ENCODE assay signal across 13 cellular contexts in the genomic region with DNA sequence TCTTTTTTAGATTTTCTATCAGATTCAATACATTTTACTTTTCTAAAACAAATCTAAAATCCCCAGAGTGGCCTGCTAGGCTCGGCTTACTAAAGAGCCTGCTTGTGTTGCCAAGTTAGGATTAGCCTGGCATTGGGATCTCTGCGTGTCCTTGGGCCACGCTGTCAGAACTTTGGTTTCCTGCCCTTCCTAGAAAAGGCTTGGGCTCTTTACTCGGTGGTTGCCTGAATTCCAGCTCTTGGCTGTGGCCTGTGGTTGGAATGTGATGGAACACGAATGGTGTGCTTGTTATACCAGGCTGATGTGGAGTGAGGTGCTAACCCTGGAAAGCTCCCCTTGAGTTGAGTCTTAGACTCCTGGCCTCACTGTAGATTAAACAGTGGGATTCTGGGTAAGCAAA. TPM values are rescaled to one million over a fixed set of nuclear protein-coding genes. Genes with fewer than 3 reads are reported as not detected.
DNase-seq lines count a peak whose midpoint lies in the region; ATAC-seq and TF ChIP-seq lines count a peak whose summit lies in the region.
"Had no signal": no experiment of that assay in that cellular context is flagged by ENCODE, and none has a peak within 500 bp of the region (broad histone marks: within the 10 kb centered on the region; RNA-seq: fewer than 3 reads in every experiment).

No MANE protein-coding gene starts in this region.

- H3K9me2 ChIP-seq in GM23338 (ENCODE audit: insufficient read depth) = no peaks in the 10 kb centered on the region

- no peak overlapping the region for H3K9ac ChIP-seq in stomach smooth muscle (ENCODE audit: low read length in 2 of 2)

- H3K36me3 Mint-ChIP-seq in GM23338 (ENCODE audit: low read depth) (peaks cover 12% of the 10 kb centered on the region), Calu3 (ENCODE audit: insufficient read depth, unreplicated experiment) (peaks cover 18% of the 10 kb centered on the region)
- H3K36me3 Mint-ChIP-seq: CD14-positive monocyte had no signal

- H3K36me3 ChIP-seq in GM23338 (ENCODE audit: insufficient read depth) (no peaks in the 10 kb centered on the region; the same call in 1 of the 2 replicates), adrenal gland (replicated peaks in 1 of 2) (no peaks in the 10 kb centered on the region), stomach smooth muscle (ENCODE audit: control insufficient read depth in 2 of 2, insufficient read depth in 2 of 2, low read length in 2 of 2) (peaks cover 0 to 6% of the 10 kb centered on the region in 2 donors), ovary (no peaks in the 10 kb centered on the region), HAP-1 (replicated peaks) (no peaks in the 10 kb centered on the region; the same call in 1 of the 2 replicates)

- no peak for TF ChIP-seq EP300 in ovary (IDR thresholded peaks at IDR 0.05)

- H3K79me2 ChIP-seq in GM23338 (replicated peaks; ENCODE audit: insufficient read depth) = peaks cover 98% of the 10 kb centered on the region

- peaks cover 11% of the 10 kb centered on the region for H3K4me1 ChIP-seq in GM23338 (ENCODE audit: insufficient read depth)
- peaks cover 13 to 21% of the 10 kb centered on the region in 2 donors for H3K4me1 ChIP-seq in adrenal gland (replicated peaks in 1 of 2)
- peaks cover 6% of the 10 kb centered on the region for H3K4me1 ChIP-seq in stomach smooth muscle (ENCODE audit: control insufficient read depth, insufficient read depth, low read length)
- H3K4me1 ChIP-seq in ovary (ENCODE audit: insufficient read depth) = peaks cover 5% of the 10 kb centered on the region
- H3K4me1 ChIP-seq in HAP-1 = no peaks in the 10 kb centered on the region; the same call in 1 of the 2 replicates

- no peak for TF ChIP-seq CTCF in GM23338 (conservative IDR thresholded peaks at IDR 0.05; ENCODE audit: low read depth in 2 of 2)
- TF ChIP-seq CTCF in adrenal gland (IDR thresholded peaks at IDR 0.05) = peak in 1 of 6 experiments; percentile 9
- TF ChIP-seq CTCF in Calu3 (IDR thresholded peaks at IDR 0.05; ENCODE audit: unreplicated experiment) = no peak
- TF ChIP-seq CTCF in ovary (IDR thresholded peaks at IDR 0.05) = no peak

- CTCF ChIA-PET in Calu3 (lab: Charles Lee) = no interaction called here

- H3K9me3 Mint-ChIP-seq in GM23338 (no peaks in the 10 kb centered on the region), Calu3 (ENCODE audit: low read depth, unreplicated experiment) (no peaks in the 10 kb centered on the region)
- H3K9me3 Mint-ChIP-seq: activated naive CD4-positive, alpha-beta T cell treated with anti-CD3 and anti-CD28 coated beads for 36 hours; CD14-positive monocyte; nephron had no signal

- no peak; the same call in 2 of the 3 replicates for ATAC-seq in GM23338

- DNase-seq in GM23338 (ENCODE audit: low spot score) (no peak), adrenal gland (peak; percentile 63 to 83 (median 74)), Calu3 (no peak), ovary (no peak), HAP-1 (ENCODE audit: low spot score in 2 of 2) (no peak)
- DNase-seq: DMS79 treated with DMSO at 0.1 percent for 48 hours, NCI-H2081, NCI-H524 had no signal

- intact Hi-C loops in adrenal gland (cut with DNase I) (loop anchor here in 1 of 2 donors (10.0 kb wide), 1 partner anchor 56 kb away; no protein-coding TSS in a partner anchor), Calu3 (cut with micrococcal nuclease; ENCODE audit: unreplicated experiment) (no loop called here), ovary (cut with DNase I) (loop anchor here in 1 of 4 donors (10.0 kb wide), 1 partner anchor 104 kb away; no protein-coding TSS in a partner anchor)

- peaks cover 14% of the 10 kb centered on the region for H4K20me1 ChIP-seq in GM23338 (replicated peaks; ENCODE audit: insufficient read depth)

- H3K4me3 Mint-ChIP-seq in GM23338 (no peak overlapping the region), Calu3 (ENCODE audit: low read depth, unreplicated experiment) (no peak overlapping the region)
- H3K4me3 Mint-ChIP-seq: activated naive CD4-positive, alpha-beta T cell treated with anti-CD3 and anti-CD28 coated beads for 36 hours; CD14-positive monocyte; nephron had no signal

- no peaks in the 10 kb centered on the region for H3F3A ChIP-seq in GM23338 (replicated peaks; ENCODE audit: low read depth)

- BruUV-seq in Calu3 (replicated peaks; lab: Mats Ljungman, UMichigan) = no TSS peak

- WGBS in adrenal gland, 4 donors = 45 to 54% (median 46%) methylated on average over 5 of the region's 5 CpGs
- WGBS in ovary, 3 donors = 17 to 23% (median 20%) methylated on average over 5 of the region's 5 CpGs

- in situ Hi-C loops in HAP-1 (cut with MboI; ENCODE audit: low sequenced_read_pairs) = no loop called here

- no peak overlapping the region for H3K4me2 ChIP-seq in GM23338

- TF ChIP-seq POLR2A in adrenal gland (IDR thresholded peaks at IDR 0.05) (no peak), ovary (IDR thresholded peaks at IDR 0.05) (no peak)

- no peak overlapping the region for H3K4me3 ChIP-seq in GM23338
- H3K4me3 ChIP-seq in adrenal gland = no peak overlapping the region
- no peak overlapping the region for H3K4me3 ChIP-seq in stomach smooth muscle (ENCODE audit: low read length in 2 of 2)
- no peak overlapping the region for H3K4me3 ChIP-seq in ovary
- no peak overlapping the region for H3K4me3 ChIP-seq in HAP-1

- 0 out of 2 replicates have a peak overlapping the region, but pooled peaks have one; percentile 39 for H3K27ac ChIP-seq in GM23338 (ENCODE audit: low read depth)
- H3K27ac ChIP-seq in adrenal gland = peak overlapping the region; percentile 22 to 87 (median 74)
- H3K27ac ChIP-seq in layer of hippocampus (ENCODE audit: low read depth, low read length) = peak overlapping the region; percentile 49
- H3K27ac ChIP-seq in stomach smooth muscle (ENCODE audit: low read length) = peak overlapping the region; percentile 66
- peak overlapping the region in 1 of 2 donors; percentile 69 for H3K27ac ChIP-seq in ovary

- H2AFZ ChIP-seq in GM23338 = no peak overlapping the region

- H3K4me1 Mint-ChIP-seq in GM23338 (peaks cover 13% of the 10 kb centered on the region), Calu3 (ENCODE audit: low read depth, unreplicated experiment) (no peaks in the 10 kb centered on the region)
- H3K4me1 Mint-ChIP-seq: CD14-positive monocyte had no signal

- H3K27ac Mint-ChIP-seq in GM23338 (no peak overlapping the region), Calu3 (ENCODE audit: unreplicated experiment) (no peak overlapping the region)
- H3K27ac Mint-ChIP-seq: activated naive CD4-positive, alpha-beta T cell treated with anti-CD3 and anti-CD28 coated beads for 36 hours had no signal

- H3K27me3 ChIP-seq in GM23338 (ENCODE audit: insufficient read depth) (no peaks in the 10 kb centered on the region), adrenal gland (no peaks in the 10 kb centered on the region), layer of hippocampus (ENCODE audit: control insufficient read depth, insufficient read depth, low read length) (no peaks in the 10 kb centered on the region), stomach smooth muscle (ENCODE audit: control insufficient read depth in 1 of 2, insufficient read depth in 2 of 2, low read length in 2 of 2) (no peaks in the 10 kb centered on the region), ovary (no peaks in the 10 kb centered on the region), HAP-1 (ENCODE audit: low read depth) (no peaks in the 10 kb centered on the region)

- H3K27me3 Mint-ChIP-seq in GM23338 (ENCODE audit: insufficient read depth, low read depth, poor library complexity) (no peaks in the 10 kb centered on the region), Calu3 (ENCODE audit: unreplicated experiment) (no peaks in the 10 kb centered on the region)

- no peaks in the 10 kb centered on the region for H3K9me3 ChIP-seq in adrenal gland (replicated peaks in 1 of 3)
- no peaks in the 10 kb centered on the region for H3K9me3 ChIP-seq in stomach smooth muscle (ENCODE audit: control insufficient read depth in 2 of 2, low read length in 2 of 2)
- H3K9me3 ChIP-seq in ovary = no peaks in the 10 kb centered on the region
- H3K9me3 ChIP-seq in HAP-1 = no peaks in the 10 kb centered on the region

TF ChIP-seq in GM23338, 12 proteins besides CTCF, POLR2A, EP300 and RAD21 (continues in another document):
- no peak for TF ChIP-seq STAT1 (IDR thresholded peaks at IDR 0.05; ENCODE audit: unreplicated experiment)

RNA-seq across cellular contexts. Expression of gene SPATA13, which starts 8.5 kb away (rescaled TPM):
- total RNA-seq in GM23338 (2014; rRNA removed; shearing (Covaris generic)) = 41.0 and 45.7 TPM in 2 replicates
- polyA plus RNA-seq in GM23338 (2016; fragmentation: Nextera tagmentation; extraction: Ambion mirVana) (8.3 and 11.9 TPM in 2 replicates), adrenal gland (10 to 100 TPM; 20.7 to 27.5 (median 22.0) TPM), ovary (10 to 100 TPM; 11.1 to 14.8 TPM)
- total RNA-seq in adrenal gland (10 to 100 TPM; 20.0 to 85.5 (median 44.6) TPM), Calu3 (2022) (33.8 and 35.9 TPM in 2 replicates), ovary (10 to 100 TPM; 21.7 to 60.3 (median 33.8) TPM)

Comparison
In these comparisons a context has a peak if more than half of its experiments do, and no peak if none do; other contexts are left out.
1. DNase-seq: peak in adrenal gland (7 of 7); none in GM23338 (single experiment), Calu3 (single experiment), ovary (0 of 5) and HAP-1 (0 of 2).